ENCODE assay signal across 8 cellular contexts in the genomic region with DNA sequence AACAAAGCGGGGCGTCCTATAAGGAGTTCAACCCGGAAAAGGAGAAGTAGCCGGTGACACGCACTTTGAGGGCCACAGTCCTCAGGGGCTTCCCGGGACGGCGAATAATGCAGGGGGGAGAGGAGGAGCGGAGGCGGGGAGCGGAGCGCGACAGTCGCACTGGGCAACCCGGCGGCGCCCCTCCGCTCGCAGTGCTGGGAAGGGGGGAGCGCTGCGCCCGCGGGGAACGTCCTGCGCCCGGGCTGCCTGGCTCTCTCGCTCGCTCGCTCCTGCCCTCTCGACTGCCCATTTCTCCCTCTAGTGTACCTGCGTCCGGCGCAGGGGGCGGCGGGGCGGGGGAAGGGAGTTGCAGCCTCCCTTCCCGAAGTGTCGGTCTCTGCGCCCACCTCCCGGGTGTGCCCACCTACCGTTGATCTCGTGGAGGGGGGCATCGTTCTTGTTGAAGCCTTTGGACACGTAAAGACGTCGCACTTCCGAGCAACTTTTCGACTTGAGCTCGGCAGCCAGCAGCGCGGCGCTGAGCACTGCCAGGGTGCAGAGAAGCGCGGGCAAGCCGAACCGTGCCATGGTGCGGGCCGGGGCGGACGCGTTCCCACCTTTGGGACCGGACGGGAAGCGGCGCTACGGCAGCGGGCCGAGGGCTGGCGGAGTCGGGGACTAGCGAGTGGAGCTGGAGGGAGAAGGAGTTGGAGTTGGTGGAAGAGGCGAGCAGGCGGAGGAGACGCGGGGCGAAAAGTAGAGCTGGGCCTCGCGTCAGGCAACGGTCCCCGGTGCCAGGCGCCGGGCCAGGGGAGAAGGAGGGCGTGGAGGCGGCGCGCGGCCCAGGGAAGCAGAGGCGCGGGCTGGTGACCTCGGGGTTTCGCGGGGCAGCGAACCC. TPM values are rescaled to one million over a fixed set of nuclear protein-coding genes. Genes with fewer than 3 reads are reported as not detected.
DNase-seq lines count a peak whose midpoint lies in the region; ATAC-seq and TF ChIP-seq lines count a peak whose summit lies in the region.

No MANE protein-coding gene starts in this region.

- DNase-seq in DMS 273 (lab: John Stamatoyannopoulos, UW; ENCODE audit: unreplicated experiment) = peak; percentile 67
- no peak for DNase-seq in DMS 273 treated with DMSO at 0.1 percent for 48 hours (lab: John Stamatoyannopoulos, UW)
- no peak for DNase-seq in Panc1 (ENCODE audit: low read depth, low spot score)
- DNase-seq in fibroblast of villous mesenchyme (ENCODE audit: low read depth) = no peak
- peak; percentile 85 for DNase-seq in osteocyte (ENCODE audit: extremely low spot score, unreplicated experiment)
- no peak for DNase-seq in effector CD8-positive, alpha-beta T cell (lab: John Stamatoyannopoulos, UW)

- H3K4me1 Mint-ChIP-seq in osteocyte (ENCODE audit: unreplicated experiment) = peaks cover 45% of the 10 kb centered on the region

- no peak overlapping the region for H3K27ac ChIP-seq in Panc1 (ENCODE audit: low read length)

- no peaks in the 10 kb centered on the region for H3K9me3 ChIP-seq in Panc1 (ENCODE audit: control insufficient read depth, insufficient read depth, low read depth, low read length)

- H3K27me3 Mint-ChIP-seq in osteocyte (ENCODE audit: unreplicated experiment) = peaks cover 23% of the 10 kb centered on the region

- peaks cover 32% of the 10 kb centered on the region for H3K27me3 ChIP-seq in Panc1 (ENCODE audit: control insufficient read depth, insufficient read depth, low read length)

- H3K4me1 ChIP-seq in Panc1 (ENCODE audit: control insufficient read depth, insufficient read depth, low read length) = no peaks in the 10 kb centered on the region

- H3K4me3 ChIP-seq in Panc1 (ENCODE audit: low read depth in 2 of 2, low read length in 2 of 2) (peak overlapping the region; percentile 31 to 46), fibroblast of villous mesenchyme (ENCODE audit: low read depth, low read length) (peak overlapping the region; percentile 23)

- ATAC-seq in Panc1 (peak; percentile 66), GM21825 (IDR thresholded peaks at IDR 0.05; ENCODE audit: unreplicated experiment) (no peak), HG03039 (IDR thresholded peaks at IDR 0.05; ENCODE audit: unreplicated experiment) (no peak)

- POLR2A ChIA-PET in Panc1 (lab: Charles Lee) = no interaction called here

- peaks cover 1% of the 10 kb centered on the region for H3K36me3 Mint-ChIP-seq in osteocyte (ENCODE audit: unreplicated experiment)

- intact Hi-C loops in Panc1 (cut with micrococcal nuclease; ENCODE audit: unreplicated experiment) = no loop called here

- peak overlapping the region; percentile 92 for H3K4me3 Mint-ChIP-seq in osteocyte (ENCODE audit: unreplicated experiment)

- CTCF ChIA-PET in Panc1 (lab: Charles Lee) = no interaction called here

- no TSS peak for BruUV-seq in Panc1 (replicated peaks; lab: Mats Ljungman, UMichigan)

- in situ Hi-C loops in Panc1 (cut with HindIII; ENCODE audit: low pct_unique_long_range_greater_than_20kb, low sequenced_read_pairs) = no loop called here

- no peaks in the 10 kb centered on the region for H3K9me3 Mint-ChIP-seq in osteocyte (ENCODE audit: unreplicated experiment)

- no peaks in the 10 kb centered on the region for H3K36me3 ChIP-seq in Panc1 (ENCODE audit: control insufficient read depth, insufficient read depth, low read length)

- peak overlapping the region; percentile 65 for H3K27ac Mint-ChIP-seq in osteocyte (ENCODE audit: unreplicated experiment)

- TF ChIP-seq CTCF in Panc1 (IDR thresholded peaks at IDR 0.05) (no peak), fibroblast of villous mesenchyme (IDR thresholded peaks at IDR 0.05; ENCODE audit: insufficient read depth, low read depth, low read length) (no peak), osteocyte (IDR thresholded peaks at IDR 0.05) (no peak)

RNA-seq across cellular contexts. Expression of gene GPC4, which starts 0.7 kb away (rescaled TPM):
- total RNA-seq in Panc1 (2021; ENCODE audit: unreplicated experiment) (1.4 TPM), fibroblast of villous mesenchyme (0.86 and 2.3 TPM in 2 replicates), osteocyte (98.0 and 101 TPM in 2 replicates)
- 0.70 TPM for polyA plus RNA-seq in Panc1 (2012; ENCODE audit: insufficient read length)

Comparison
In these comparisons a context has a peak if more than half of its experiments do, and no peak if none do; other contexts are left out.
1. DNase-seq: peak in DMS 273 (single experiment) and osteocyte (single experiment); none in DMS 273 treated with DMSO at 0.1 percent for 48 hours (single experiment), Panc1 (single experiment), fibroblast of villous mesenchyme (single experiment) and effector CD8-positive, alpha-beta T cell (single experiment).
2. RNA of gene GPC4, which starts 0.7 kb away (total RNA-seq): 98.0 to 101 TPM in osteocyte; 1.4 TPM in Panc1 (single experiment) and 0.86 to 2.3 TPM in fibroblast of villous mesenchyme; every median in the first group is over 10 times any median in the second.